Comparison of ENCODE assay signal across 8 cellular contexts in genomic region chr18:76875390-76876330, GRCh38. TPM values are rescaled to one million over a fixed set of nuclear protein-coding genes. Genes with fewer than 3 reads are reported as not detected.
DNase-seq lines count a peak whose midpoint lies in the region; ATAC-seq, FAIRE-seq and TF ChIP-seq lines count a peak whose summit lies in the region.

No MANE protein-coding gene starts in this region.

- H3K9ac ChIP-seq in mesendoderm (ENCODE audit: low read length): no peak overlapping the region

- H3K4ac ChIP-seq in mesendoderm (ENCODE audit: low read depth, low read length): no peak overlapping the region

- H3K23ac ChIP-seq in mesendoderm (ENCODE audit: low read length): no peak overlapping the region

- H3K4me3 ChIP-seq in Jurkat, Clone E6-1 (ENCODE audit: low read length): no peak overlapping the region
- H3K4me3 ChIP-seq in mesendoderm (ENCODE audit: low read length): no peak overlapping the region
- H3K4me3 ChIP-seq in vagina: no peak overlapping the region

- in situ Hi-C loops in SK-MEL-5 (cut with HindIII; ENCODE audit: low pct_unique_long_range_greater_than_20kb, low sequenced_read_pairs): no loop called here

- H3K27me3 ChIP-seq in mesendoderm (ENCODE audit: insufficient read depth, low read length, poor library complexity) (no peaks in the 10 kb centered on the region), vagina (no peaks in the 10 kb centered on the region)

- no peak for TF ChIP-seq POLR2A in vagina (IDR thresholded peaks at IDR 0.05)

- no peaks in the 10 kb centered on the region for H3K79me1 ChIP-seq in mesendoderm (ENCODE audit: low read length)

- H3K27me3 Mint-ChIP-seq in CD14-positive monocyte (ENCODE audit: low read depth in 3 of 3): no peaks in the 10 kb centered on the region

- H3K79me2 ChIP-seq in mesendoderm (ENCODE audit: control insufficient read depth, insufficient read depth, low read length): no peaks in the 10 kb centered on the region

- H2BK15ac ChIP-seq in mesendoderm (replicated peaks; ENCODE audit: low read depth): no peak overlapping the region

- peak; percentile 75 for FAIRE-seq in GM18507 (lab: Jason Lieb, UNC)

- H3K27ac ChIP-seq in mesendoderm (ENCODE audit: low read depth, low read length) (no peak overlapping the region), vagina (no peak overlapping the region)

- no peak overlapping the region for H3K4me2 ChIP-seq in mesendoderm (ENCODE audit: low read length)

- H3K56ac ChIP-seq in mesendoderm (ENCODE audit: low read length): no peak overlapping the region

- no peak overlapping the region for H2AK5ac ChIP-seq in mesendoderm (ENCODE audit: low read length)

- no peaks in the 10 kb centered on the region for H3K9me3 Mint-ChIP-seq in CD14-positive monocyte

- H3K27ac Mint-ChIP-seq in CD14-positive monocyte: peak overlapping the region in 1 of 7 donors; percentile 20

- DNase-seq in CD14-positive monocyte (ENCODE audit: low spot score) (no peak), GM18507 (ENCODE audit: extremely low spot score, insufficient read length, low read depth) (no peak), SK-MEL-5 (ENCODE audit: low read depth, low spot score) (peak; percentile 72), dermis blood vessel endothelial cell (peak; percentile 76), mesendoderm (peak; percentile 79), vagina (ENCODE audit: extremely low spot score in 2 of 2) (no peak)
- peak; percentile 32 for DNase-seq in Jurkat, Clone E6-1 (ENCODE audit: low read depth, low spot score)

- no peaks in the 10 kb centered on the region for H3K4me1 Mint-ChIP-seq in CD14-positive monocyte

- no peak overlapping the region for H2BK120ac ChIP-seq in mesendoderm (ENCODE audit: low read depth, low read length)

- H3K36me3 ChIP-seq in mesendoderm (ENCODE audit: control insufficient read depth, insufficient read depth, low read length) (no peaks in the 10 kb centered on the region), vagina (peaks cover 0 to 33% of the 10 kb centered on the region in 2 donors)

- H3K9me3 ChIP-seq in vagina: no peaks in the 10 kb centered on the region

- no CpG with 5 or more reads among the region's 14 CpGs for WGBS in mesendoderm (ENCODE audit: extremely low coverage, insufficient coverage, low lambda C conversion rate)

- H2BK5ac ChIP-seq in mesendoderm (ENCODE audit: low read length): no peak overlapping the region

- no peak overlapping the region for H3K4me3 Mint-ChIP-seq in CD14-positive monocyte

- peak; percentile 49 for TF ChIP-seq CTCF in CD14-positive monocyte (IDR thresholded peaks at IDR 0.05)
- TF ChIP-seq CTCF in vagina (IDR thresholded peaks at IDR 0.05): peak; percentile 19 to 35 (median 30)

- ATAC-seq in HG02610 (IDR thresholded peaks at IDR 0.05; ENCODE audit: unreplicated experiment): no peak

- no peaks in the 10 kb centered on the region for H3K4me1 ChIP-seq in mesendoderm (ENCODE audit: control insufficient read depth, low read depth, low read length)
- no peaks in the 10 kb centered on the region for H3K4me1 ChIP-seq in vagina

- no peak overlapping the region for H4K5ac ChIP-seq in mesendoderm (ENCODE audit: low read length)

- no peak overlapping the region for H4K8ac ChIP-seq in mesendoderm (ENCODE audit: low read depth, low read length)

- intact Hi-C loops in CD14-positive monocyte (cut with micrococcal nuclease): no loop called here
- intact Hi-C loops in vagina (cut with DNase I): loop anchor here (10.0 kb wide), 1 partner anchor 71 kb away; no protein-coding TSS in a partner anchor

- H3K18ac ChIP-seq in mesendoderm (ENCODE audit: low read length): no peak overlapping the region

- H3K36me3 Mint-ChIP-seq in CD14-positive monocyte: peaks cover 67 to 73% of the 10 kb centered on the region in 2 donors

RNA-seq across cellular contexts. Expression of gene ZNF236, which starts 53.3 kb away (rescaled TPM):
- 1 to 10 TPM; 1.7 to 2.4 TPM for polyA plus RNA-seq in CD14-positive monocyte
- polyA plus RNA-seq in Jurkat, Clone E6-1 (2012; ENCODE audit: insufficient read depth, insufficient read length): 7.0 TPM
- total RNA-seq in SK-MEL-5 (2014; rRNA removed; shearing (Covaris generic)): 7.5 and 13.4 TPM in 2 replicates
- polyA plus RNA-seq in SK-MEL-5 (2015; cell fraction: cytosol; rRNA removed): 4.4 and 7.1 TPM in 2 replicates
- 14.3 and 21.9 TPM in 2 replicates for polyA plus RNA-seq in SK-MEL-5 (2015; cell fraction: nucleus; rRNA removed)
- total RNA-seq in dermis blood vessel endothelial cell: 7.4 and 9.2 TPM in 2 replicates
- polyA plus RNA-seq in mesendoderm (2013, experiment 1 of 2): 5.8 TPM
- polyA plus RNA-seq in mesendoderm (2013, experiment 2 of 2): 5.4 TPM
- total RNA-seq in vagina: 14.5 TPM

Comparison
In these comparisons a context has a peak if more than half of its experiments do, and no peak if none do; other contexts are left out.
1. DNase-seq: peak in Jurkat, Clone E6-1 (single experiment), SK-MEL-5 (single experiment), dermis blood vessel endothelial cell (single experiment) and mesendoderm (single experiment); none in CD14-positive monocyte (single experiment), GM18507 (single experiment) and vagina (0 of 2).